Comparison of ENCODE assay signal across 22 cellular contexts in the genomic region with DNA sequence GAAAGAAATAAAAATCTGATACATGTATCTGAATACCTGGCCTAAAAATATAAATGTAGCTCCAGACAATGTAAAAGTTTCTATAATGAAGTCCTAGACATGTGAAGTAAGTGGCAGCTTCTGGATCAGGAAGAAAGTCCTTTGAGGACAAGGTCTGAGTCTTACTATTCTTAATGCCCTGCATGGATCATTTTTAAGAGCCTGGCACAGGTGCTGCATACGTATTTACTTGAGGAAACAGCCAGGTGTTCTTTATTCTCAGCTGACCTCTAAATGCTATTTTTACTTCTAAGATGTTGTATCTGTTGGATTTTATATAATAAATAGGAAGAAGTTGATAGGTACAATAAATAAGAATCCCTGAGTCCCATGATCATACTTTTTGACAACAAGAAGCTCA.
DNase-seq lines count a peak whose midpoint lies in the region; ATAC-seq and TF ChIP-seq lines count a peak whose summit lies in the region.
"Had no signal": no experiment of that assay in that cellular context is flagged by ENCODE, and none has a peak within 500 bp of the region (broad histone marks: within the 10 kb centered on the region; RNA-seq: fewer than 3 reads in every experiment).

No MANE protein-coding gene starts in this region.

- H3K9me3 ChIP-seq in body of pancreas (no peaks in the 10 kb centered on the region), PC-3 (ENCODE audit: low read length) (no peaks in the 10 kb centered on the region)
- H3K9me3 ChIP-seq: BE2C, BLaER1 had no signal

- H3K79me2 ChIP-seq in PC-3 (ENCODE audit: low read length), result no peaks in the 10 kb centered on the region

- POLR2A ChIA-PET in PC-3 (lab: Charles Lee; ENCODE audit: unreplicated experiment), result no interaction called here

- no peaks in the 10 kb centered on the region for H4K20me1 ChIP-seq in PC-3 (ENCODE audit: low read length)
- H4K20me1 ChIP-seq: BLaER1 had no signal

- H3K4me3 ChIP-seq in LNCaP clone FGC (ENCODE audit: low read depth, low read length) (no peak overlapping the region), body of pancreas (no peak overlapping the region), PC-3 (ENCODE audit: low read length) (no peak overlapping the region)
- H3K4me3 ChIP-seq: BLaER1, GM12878 had no signal

- H3K4me1 ChIP-seq in body of pancreas (peaks cover 9% of the 10 kb centered on the region), PC-3 (ENCODE audit: insufficient read depth, low read length) (peaks cover 15% of the 10 kb centered on the region)
- H3K4me1 ChIP-seq: BE2C, BLaER1 had no signal

- no peaks in the 10 kb centered on the region for H3K27me3 ChIP-seq in body of pancreas
- no peaks in the 10 kb centered on the region for H3K27me3 ChIP-seq in PC-3 (ENCODE audit: low read length)
- H3K27me3 ChIP-seq: BE2C, BLaER1 had no signal

- H3K27ac ChIP-seq in body of pancreas (peak overlapping the region in 1 of 4 donors; percentile 15), PC-3 (ENCODE audit: low read length) (no peak overlapping the region)
- H3K27ac ChIP-seq: BLaER1 had no signal

- peak; percentile 58 for ATAC-seq in body of pancreas
- ATAC-seq in PC-3, result no peak
- ATAC-seq in HG03521 (IDR thresholded peaks at IDR 0.05; ENCODE audit: unreplicated experiment), result no peak
- ATAC-seq: GM12878 had no signal

- H3K4me2 ChIP-seq in PC-3 (ENCODE audit: low read length), result no peak overlapping the region
- H3K4me2 ChIP-seq: BLaER1 had no signal

- no TSS peak for BruUV-seq in PC-3 (replicated peaks; lab: Mats Ljungman, UMichigan)

- TF ChIP-seq CTCF in LNCaP clone FGC (IDR thresholded peaks at IDR 0.05; ENCODE audit: control insufficient read depth, extremely low read depth, insufficient read depth), result no peak
- TF ChIP-seq CTCF in body of pancreas (IDR thresholded peaks at IDR 0.05), result no peak
- no peak for TF ChIP-seq CTCF in PC-3 (conservative IDR thresholded peaks at IDR 0.05; ENCODE audit: low read depth, low read length)

- no peak overlapping the region for H3K9ac ChIP-seq in PC-3 (ENCODE audit: low read length)
- H3K9ac ChIP-seq: BLaER1 had no signal

- no peak overlapping the region for H2AFZ ChIP-seq in PC-3 (ENCODE audit: low read length)

- no peak for TF ChIP-seq POLR2A in body of pancreas (IDR thresholded peaks at IDR 0.05)

- CTCF ChIA-PET in PC-3 (lab: Charles Lee), result no interaction called here

- H3K9me2 ChIP-seq in PC-3 (replicated peaks; ENCODE audit: low read length), result no peaks in the 10 kb centered on the region

- H3F3A ChIP-seq in PC-3 (ENCODE audit: low read length, unreplicated experiment), result peaks cover 4% of the 10 kb centered on the region

- intact Hi-C loops in body of pancreas (cut with DNase I) (no loop called here), PC-3 (cut with micrococcal nuclease) (no loop called here)

- H3K36me3 ChIP-seq in body of pancreas (replicated peaks in 1 of 2; ENCODE audit: insufficient read depth in 1 of 2, low read depth in 2 of 2) (no peaks in the 10 kb centered on the region), PC-3 (ENCODE audit: low read depth, low read length) (no peaks in the 10 kb centered on the region)
- H3K36me3 ChIP-seq: BE2C, BLaER1 had no signal

- peak; percentile 66 for DNase-seq in LNCaP clone FGC (ENCODE audit: low read depth)
- DNase-seq in NCI-H69 (lab: John Stamatoyannopoulos, UW), result peak; percentile 36
- peak in 2 of 4 donors; percentile 44 to 59 for DNase-seq in body of pancreas
- DNase-seq in PC-3, result no peak
- DNase-seq in cerebellar cortex (ENCODE audit: low spot score), result no peak
- DNase-seq: 8988T; ACHN; BE2C; C1 segment of cervical spinal cord; CD4-positive, alpha-beta memory T cell; CD4-positive, CD25-positive, alpha-beta regulatory T cell; CD8-positive, alpha-beta memory T cell; COR-L47; DMS 273 treated with DMSO at 0.1 percent for 48 hours; DMS153; DMS79; DND-41; EL; GDM1 had no signal

- WGBS in body of pancreas, 2 donors, result 26 to 29% methylated on average over 1 of the region's 1 CpG

Comparison
In these comparisons a context has a peak if more than half of its experiments do, and no peak if none do; other contexts are left out.
1. DNase-seq: peak in LNCaP clone FGC (single experiment) and NCI-H69 (single experiment); none in PC-3 (single experiment) and cerebellar cortex (single experiment).